In the genomic region with DNA sequence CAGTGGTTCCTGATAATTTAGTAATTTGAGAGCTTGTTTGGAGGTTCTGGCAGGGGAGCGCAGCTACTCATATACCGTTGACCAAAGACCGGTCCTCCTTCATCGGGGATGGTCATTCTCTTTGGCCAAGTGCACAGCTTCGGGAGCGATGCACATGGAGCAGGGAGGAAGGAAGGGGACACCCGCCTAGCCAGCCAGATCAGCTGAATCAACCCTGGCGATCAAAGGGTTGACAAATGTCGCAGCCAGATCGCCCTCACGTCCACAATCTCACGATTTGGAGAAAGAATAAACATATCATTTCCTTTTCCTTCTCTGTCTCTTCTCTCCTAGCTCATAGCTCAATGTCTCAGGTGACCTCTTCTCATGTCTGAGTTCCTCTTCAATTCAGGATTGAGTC, we compare ENCODE assay signal across 1 cellular context.
TF ChIP-seq lines count a peak whose summit lies in the region.

No MANE protein-coding gene starts in this region.

TF ChIP-seq in H1, 55 proteins besides CTCF, POLR2A, EP300 and RAD21:
- TF ChIP-seq KDM4A (IDR thresholded peaks at IDR 0.05; ENCODE audit: low read depth, low read length, severe bottlenecking) (no peak), JUN (IDR thresholded peaks at IDR 0.05; ENCODE audit: low read depth, low read length) (no peak), BRCA1 (IDR thresholded peaks at IDR 0.05; ENCODE audit: low read depth, low read length) (no peak), RBBP5 (IDR thresholded peaks at IDR 0.05; ENCODE audit: borderline replicate concordance, low read depth, low read length) (no peak), SIN3A (conservative IDR thresholded peaks at IDR 0.05 in 1 of 2, IDR thresholded peaks at IDR 0.05 in 1 of 2; ENCODE audit: low read depth in 1 of 2, low read length in 2 of 2) (no peak), FOSL1 (IDR thresholded peaks at IDR 0.05; ENCODE audit: insufficient read depth, low read depth, low read length) (no peak), NRF1 (IDR thresholded peaks at IDR 0.05; ENCODE audit: low read depth, low read length) (no peak)
- TF ChIP-seq, protein P1, sequence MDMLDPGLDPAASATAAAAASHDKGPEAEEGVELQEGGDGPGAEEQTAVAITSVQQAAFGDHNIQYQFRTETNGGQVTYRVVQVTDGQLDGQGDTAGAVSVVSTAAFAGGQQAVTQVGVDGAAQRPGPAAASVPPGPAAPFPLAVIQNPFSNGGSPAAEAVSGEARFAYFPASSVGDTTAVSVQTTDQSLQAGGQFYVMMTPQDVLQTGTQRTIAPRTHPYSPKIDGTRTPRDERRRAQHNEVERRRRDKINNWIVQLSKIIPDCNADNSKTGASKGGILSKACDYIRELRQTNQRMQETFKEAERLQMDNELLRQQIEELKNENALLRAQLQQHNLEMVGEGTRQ (IDR thresholded peaks at IDR 0.05; ENCODE audit: low read length), result no peak
